ENCODE assay signal across 23 cellular contexts in the genomic region with DNA sequence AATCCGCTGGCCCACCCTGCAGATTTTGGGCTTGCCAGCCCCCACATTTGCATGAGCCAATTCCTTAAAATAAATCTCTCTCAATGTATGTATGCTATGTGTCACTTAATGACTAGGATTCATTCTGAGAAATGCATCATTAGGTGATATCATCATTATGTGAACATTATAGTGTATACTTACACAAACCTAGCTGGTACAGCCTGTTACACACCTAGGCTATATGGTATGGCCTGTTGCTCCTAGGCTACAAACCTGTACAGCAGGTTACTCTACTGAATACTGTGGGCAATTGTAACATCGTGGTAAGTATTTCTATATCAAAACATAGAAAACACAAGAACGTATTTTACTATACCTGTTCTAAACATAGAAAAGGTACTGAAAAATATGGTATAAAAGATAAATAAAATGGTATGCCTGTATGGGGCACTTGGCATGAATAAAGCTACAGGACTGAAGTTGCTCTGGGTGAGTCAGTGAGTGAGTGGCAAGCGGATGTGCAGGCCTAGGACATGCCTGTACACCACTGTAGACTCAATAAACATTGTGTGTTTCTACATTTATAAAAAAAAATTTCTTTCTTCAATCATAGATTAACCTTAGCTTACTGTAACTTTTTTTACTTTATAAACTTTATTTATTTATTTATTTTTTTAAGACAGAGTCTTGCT.
DNase-seq lines count a peak whose midpoint lies in the region; ATAC-seq and TF ChIP-seq lines count a peak whose summit lies in the region.
"Had no signal": no experiment of that assay in that cellular context is flagged by ENCODE, and none has a peak within 500 bp of the region (broad histone marks: within the 10 kb centered on the region; RNA-seq: fewer than 3 reads in every experiment).

No MANE protein-coding gene starts in this region.

- peak overlapping the region; percentile 39 to 69 (median 62) for H3K27ac ChIP-seq in esophagus squamous epithelium
- H3K27ac ChIP-seq: BLaER1 treated with 17β-estradiol and CSF1 and Interleukin-3, amounts not matched to agents 10 nM and 100 nM; PC-9 had no signal

- peaks cover 0 to 13% (median 0%) of the 10 kb centered on the region in 3 donors for H3K4me1 ChIP-seq in esophagus squamous epithelium

- no peak overlapping the region for H3K4me3 Mint-ChIP-seq in activated T-helper 17 cell treated with anti-CD3 and anti-CD28 coated beads, Interleukin-2, amount 50 U/mL, for 72 hours
- H3K4me3 Mint-ChIP-seq: CD4-positive, alpha-beta T cell; GM23338; H9 had no signal

- H3K36me3 ChIP-seq in esophagus squamous epithelium, result no peaks in the 10 kb centered on the region
- H3K36me3 ChIP-seq: BLaER1 treated with 17β-estradiol and CSF1 and Interleukin-3, amounts not matched to agents 10 nM and 100 nM had no signal

- WGBS in esophagus squamous epithelium, 2 donors, result 46 to 52% methylated on average over 4 of the region's 4 CpGs

- no peak overlapping the region for H3K27ac Mint-ChIP-seq in activated T-helper 17 cell treated with anti-CD3 and anti-CD28 coated beads, Interleukin-2, amount 50 U/mL, for 72 hours
- H3K27ac Mint-ChIP-seq: CD4-positive, alpha-beta T cell; GM23338; H9 had no signal

- peaks cover 12% of the 10 kb centered on the region for H3K27me3 Mint-ChIP-seq in activated T-helper 17 cell treated with anti-CD3 and anti-CD28 coated beads, Interleukin-2, amount 50 U/mL, for 72 hours
- H3K27me3 Mint-ChIP-seq: CD4-positive, alpha-beta T cell had no signal

- TF ChIP-seq POLR2A in esophagus squamous epithelium (IDR thresholded peaks at IDR 0.05), result no peak

- DNase-seq in EH (ENCODE audit: low read depth), result peak; percentile 15
- peak; percentile 15 for DNase-seq in LHCN-M2 (ENCODE audit: low read depth)
- DNase-seq in esophagus squamous epithelium (lab: John Stamatoyannopoulos, UW), result no peak
- DNase-seq in stimulated activated CD4-positive, alpha-beta T cell treated with anti-CD3 and anti-CD28 coated beads, Interleukin-4, amount 100 ng/mL, for 1 hour, result no peak
- DNase-seq in AG08395 (ENCODE audit: low spot score), result no peak
- DNase-seq in NCI-H2029 treated with DMSO at 0.1 percent for 48 hours (lab: John Stamatoyannopoulos, UW), result no peak
- DNase-seq: AML-193; CD4-positive, alpha-beta T cell; H9; Karpas-422; NCI-H2029; NCI-H446 treated with DMSO at 0.1 percent for 48 hours; NCI-H526; NCI-H82; NK-92 treated with Interleukin-12 subunit alpha and Interleukin-12 subunit beta, amount 100 ng/mL, for 24 hours; PC-9; RPMI8226; SHP77 treated with DMSO at 0.1 percent for 48 hours had no signal

- no peaks in the 10 kb centered on the region for H3K4me1 Mint-ChIP-seq in activated T-helper 17 cell treated with anti-CD3 and anti-CD28 coated beads, Interleukin-2, amount 50 U/mL, for 72 hours

- no peaks in the 10 kb centered on the region for H3K9me3 Mint-ChIP-seq in activated T-helper 17 cell treated with anti-CD3 and anti-CD28 coated beads, Interleukin-2, amount 50 U/mL, for 72 hours

- intact Hi-C loops in esophagus squamous epithelium (cut with DNase I), result no loop called here

- H3K4me3 ChIP-seq in esophagus squamous epithelium, result no peak overlapping the region
- H3K4me3 ChIP-seq: BLaER1 treated with 17β-estradiol and CSF1 and Interleukin-3, amounts not matched to agents 10 nM and 100 nM; GM23338; PC-9 had no signal

- H3K27me3 ChIP-seq in esophagus squamous epithelium, result no peaks in the 10 kb centered on the region
- H3K27me3 ChIP-seq: BLaER1 treated with 17β-estradiol and CSF1 and Interleukin-3, amounts not matched to agents 10 nM and 100 nM had no signal

- TF ChIP-seq CTCF in esophagus squamous epithelium (IDR thresholded peaks at IDR 0.05), result no peak

- no peaks in the 10 kb centered on the region for H3K9me3 ChIP-seq in esophagus squamous epithelium

- H3K36me3 Mint-ChIP-seq in activated T-helper 17 cell treated with anti-CD3 and anti-CD28 coated beads, Interleukin-2, amount 50 U/mL, for 72 hours (ENCODE audit: low read depth), result no peaks in the 10 kb centered on the region

- peak; percentile 59 for ATAC-seq in activated T-helper 17 cell treated with anti-CD3 and anti-CD28 coated beads, Interleukin-2, amount 50 U/mL, for 72 hours (replicated peaks)
- no peak for ATAC-seq in GM18517 (IDR thresholded peaks at IDR 0.05; ENCODE audit: unreplicated experiment)
- ATAC-seq: GM23338, HepG2 had no signal

Comparison
In these comparisons a context has a peak if more than half of its experiments do, and no peak if none do; other contexts are left out.
1. DNase-seq: peak in EH (single experiment) and LHCN-M2 (single experiment); none in esophagus squamous epithelium (single experiment), stimulated activated CD4-positive, alpha-beta T cell treated with anti-CD3 and anti-CD28 coated beads, Interleukin-4, amount 100 ng/mL, for 1 hour (single experiment), AG08395 (single experiment) and NCI-H2029 treated with DMSO at 0.1 percent for 48 hours (single experiment).